In the genomic region with DNA sequence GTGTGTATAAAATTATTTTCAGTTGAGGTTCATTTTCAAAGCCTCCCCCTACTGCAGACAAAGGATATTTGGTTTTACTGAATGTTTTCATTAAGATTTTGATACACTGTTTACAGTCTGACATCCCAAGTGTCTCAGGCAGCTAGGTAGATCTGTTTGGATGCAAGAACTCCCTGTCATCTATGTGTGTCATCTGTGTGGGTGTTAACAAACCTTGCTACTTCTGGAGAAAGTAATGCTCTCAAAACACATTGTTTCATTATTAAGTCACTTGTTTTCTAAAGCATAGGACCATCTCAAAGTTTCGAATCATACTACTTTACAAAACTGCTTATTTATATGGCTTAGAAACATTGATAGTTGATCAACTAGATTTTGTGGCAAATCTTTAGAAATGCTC, we compare ENCODE assay signal across 19 cellular contexts.
DNase-seq lines count a peak whose midpoint lies in the region; ATAC-seq, FAIRE-seq and TF ChIP-seq lines count a peak whose summit lies in the region.
"Had no signal": no experiment of that assay in that cellular context is flagged by ENCODE, and none has a peak within 500 bp of the region (broad histone marks: within the 10 kb centered on the region; RNA-seq: fewer than 3 reads in every experiment).

No MANE protein-coding gene starts in this region.

- TF ChIP-seq POLR2A in gastrocnemius medialis (IDR thresholded peaks at IDR 0.05), result no peak

- peak overlapping the region in 1 of 2 donors; percentile 24 for H3K4me3 Mint-ChIP-seq in activated T-cell treated with anti-CD3 and anti-CD28 coated beads, Interleukin-2, amount 50 U/mL, for 72 hours
- H3K4me3 Mint-ChIP-seq in neural progenitor cell, result no peak overlapping the region
- H3K4me3 Mint-ChIP-seq: CD4-positive, alpha-beta memory T cell; endodermal cell; HFFc6 had no signal

- H2AFZ ChIP-seq in mammary epithelial cell (ENCODE audit: low read depth, low read length) (no peak overlapping the region), neural progenitor cell (replicated peaks) (no peak overlapping the region)

- H3K27ac Mint-ChIP-seq in activated T-cell treated with anti-CD3 and anti-CD28 coated beads, Interleukin-2, amount 50 U/mL, for 72 hours, result no peak overlapping the region
- no peak overlapping the region for H3K27ac Mint-ChIP-seq in neural progenitor cell
- H3K27ac Mint-ChIP-seq: CD4-positive, alpha-beta memory T cell; endodermal cell; HFFc6 had no signal

- H3F3A ChIP-seq in neural progenitor cell (ENCODE audit: low read depth), result no peaks in the 10 kb centered on the region

- ATAC-seq in activated T-cell treated with anti-CD3 and anti-CD28 coated beads, Interleukin-2, amount 50 U/mL, for 72 hours (replicated peaks in 1 of 2), result peak; percentile 53 to 90
- ATAC-seq in HG02884 (IDR thresholded peaks at IDR 0.05; ENCODE audit: unreplicated experiment) (peak; percentile 55), gastrocnemius medialis (no peak)
- ATAC-seq: right cardiac atrium had no signal

- H4K20me1 ChIP-seq in mammary epithelial cell (ENCODE audit: insufficient read depth, low read length) (no peaks in the 10 kb centered on the region), neural progenitor cell (ENCODE audit: low read depth) (no peaks in the 10 kb centered on the region)

- no peaks in the 10 kb centered on the region for H3K27me3 ChIP-seq in mammary epithelial cell (ENCODE audit: insufficient read depth, low read length)
- no peaks in the 10 kb centered on the region for H3K27me3 ChIP-seq in gastrocnemius medialis
- no peaks in the 10 kb centered on the region for H3K27me3 ChIP-seq in neural progenitor cell

- peaks cover 17% of the 10 kb centered on the region for H3K4me1 ChIP-seq in mammary epithelial cell (ENCODE audit: insufficient read depth, low read length)
- H3K4me1 ChIP-seq in gastrocnemius medialis, result peaks cover 15 to 19% of the 10 kb centered on the region in 2 donors
- peaks cover 16% of the 10 kb centered on the region for H3K4me1 ChIP-seq in neural progenitor cell

- in situ Hi-C loops in mammary epithelial cell (cut with MboI; ENCODE audit: low sequenced_read_pairs in 2 of 2) (no loop called here), gastrocnemius medialis (cut with MboI; ENCODE audit: low sequenced_read_pairs in 4 of 4) (no loop called here)

- TF ChIP-seq CTCF in mammary epithelial cell (conservative IDR thresholded peaks at IDR 0.05 in 1 of 2, IDR thresholded peaks at IDR 0.05 in 1 of 2; ENCODE audit: extremely low read depth in 1 of 2, insufficient read depth in 1 of 2, low read depth in 1 of 2, low read length in 2 of 2), result no peak
- TF ChIP-seq CTCF in gastrocnemius medialis (IDR thresholded peaks at IDR 0.05 in 4 of 5, conservative IDR thresholded peaks at IDR 0.05 in 1 of 5), result no peak
- TF ChIP-seq CTCF in neural progenitor cell (IDR thresholded peaks at IDR 0.05), result no peak

- peaks cover 1 to 2% of the 10 kb centered on the region in 2 donors for H3K36me3 Mint-ChIP-seq in activated T-cell treated with anti-CD3 and anti-CD28 coated beads, Interleukin-2, amount 50 U/mL, for 72 hours (ENCODE audit: insufficient read depth in 2 of 2)
- no peaks in the 10 kb centered on the region for H3K36me3 Mint-ChIP-seq in neural progenitor cell
- H3K36me3 Mint-ChIP-seq: CD4-positive, alpha-beta memory T cell had no signal

- no peaks in the 10 kb centered on the region for H3K79me2 ChIP-seq in mammary epithelial cell (ENCODE audit: insufficient read depth, low read length)
- H3K79me2 ChIP-seq in neural progenitor cell (ENCODE audit: low read depth), result no peaks in the 10 kb centered on the region

- H3K9ac ChIP-seq in mammary epithelial cell (ENCODE audit: insufficient read depth, low read length) (peak overlapping the region; percentile 1), neural progenitor cell (no peak overlapping the region)

- H3K4me2 ChIP-seq in mammary epithelial cell (ENCODE audit: insufficient read depth, low read depth, low read length) (no peak overlapping the region), neural progenitor cell (no peak overlapping the region)

- no peaks in the 10 kb centered on the region for H3K9me3 Mint-ChIP-seq in activated T-cell treated with anti-CD3 and anti-CD28 coated beads, Interleukin-2, amount 50 U/mL, for 72 hours
- peaks cover 1% of the 10 kb centered on the region for H3K9me3 Mint-ChIP-seq in neural progenitor cell
- H3K9me3 Mint-ChIP-seq: endodermal cell, HFFc6 had no signal

- H3K27me3 Mint-ChIP-seq in activated T-cell treated with anti-CD3 and anti-CD28 coated beads, Interleukin-2, amount 50 U/mL, for 72 hours (ENCODE audit: low read depth), result peaks cover 19% of the 10 kb centered on the region
- H3K27me3 Mint-ChIP-seq in neural progenitor cell (ENCODE audit: insufficient read depth, low read depth), result peaks cover 10% of the 10 kb centered on the region
- H3K27me3 Mint-ChIP-seq: CD4-positive, alpha-beta memory T cell had no signal

- CTCF ChIA-PET in mammary epithelial cell (lab: Charles Lee; ENCODE audit: low non-redundant PET), result no interaction called here

- H3K36me3 ChIP-seq in mammary epithelial cell (ENCODE audit: insufficient read depth, low read length) (no peaks in the 10 kb centered on the region), gastrocnemius medialis (no peaks in the 10 kb centered on the region), neural progenitor cell (no peaks in the 10 kb centered on the region)

- H3K4me1 Mint-ChIP-seq in activated T-cell treated with anti-CD3 and anti-CD28 coated beads, Interleukin-2, amount 50 U/mL, for 72 hours (ENCODE audit: low read depth), result peaks cover 44% of the 10 kb centered on the region
- H3K4me1 Mint-ChIP-seq in neural progenitor cell, result peaks cover 17% of the 10 kb centered on the region
- H3K4me1 Mint-ChIP-seq: CD4-positive, alpha-beta memory T cell had no signal

- intact Hi-C loops in mammary epithelial cell (cut with micrococcal nuclease) (no loop called here), gastrocnemius medialis (cut with DNase I; ENCODE audit: low total_unique reads) (no loop called here)

- H3K4me3 ChIP-seq in mammary epithelial cell (replicated peaks in 1 of 3; ENCODE audit: insufficient read depth in 1 of 3, low read depth in 2 of 3, low read length in 3 of 3) (no peak overlapping the region), gastrocnemius medialis (no peak overlapping the region), neural progenitor cell (no peak overlapping the region)

- no peak for FAIRE-seq in frontal cortex (lab: Jason Lieb, UNC)

- no peaks in the 10 kb centered on the region for H3K9me3 ChIP-seq in mammary epithelial cell (replicated peaks; ENCODE audit: insufficient read depth, low read length)
- no peaks in the 10 kb centered on the region for H3K9me3 ChIP-seq in gastrocnemius medialis
- no peaks in the 10 kb centered on the region for H3K9me3 ChIP-seq in neural progenitor cell (ENCODE audit: low read depth)

- dilution Hi-C loops in mammary epithelial cell (cut with HindIII; ENCODE audit: low sequenced_read_pairs), result no loop called here

- H3K27ac ChIP-seq in mammary epithelial cell (ENCODE audit: insufficient read depth, low read depth, low read length) (no peak overlapping the region), gastrocnemius medialis (peak overlapping the region; percentile 44 to 75 (median 55)), neural progenitor cell (no peak overlapping the region)

- 78% methylated on average over 1 of the region's 1 CpG for WGBS in mammary epithelial cell (ENCODE audit: low coverage, missing lambda C conversion rate)

- peak in 1 of 2 donors; percentile 9 for DNase-seq in activated T-cell treated with anti-CD3 and anti-CD28 coated beads, Interleukin-2, amount 50 U/mL, for 72 hours
- DNase-seq in activated T-cell treated with anti-CD3 and anti-CD28 coated beads, Interleukin-2, amount 50 U/mL, for 1 hour, result no peak
- DNase-seq in mammary epithelial cell, result peak; percentile 50
- DNase-seq in gastrocnemius medialis, result no peak
- no peak for DNase-seq in frontal cortex (ENCODE audit: low spot score in 2 of 2)
- no peak for DNase-seq in neural progenitor cell (ENCODE audit: low spot score)
- DNase-seq in NCI-H446 (lab: John Stamatoyannopoulos, UW), result no peak
- DNase-seq: activated CD4-positive, alpha-beta T cell treated with anti-CD3 and anti-CD28 coated beads for 1 hour; activated T-cell treated with anti-CD3 and anti-CD28 coated beads for 4 hours; CD4-positive, alpha-beta memory T cell; endodermal cell; foreskin melanocyte; HFFc6; KG1; midbrain; NK-92 treated with Interleukin-12 subunit alpha and Interleukin-12 subunit beta, amount 100 ng/mL, for 24 hours; right cardiac atrium; SIG-M5 had no signal

- no TSS peak for BruUV-seq in mammary epithelial cell (replicated peaks; lab: Mats Ljungman, UMichigan)

Comparison
In these comparisons a context has a peak if more than half of its experiments do, and no peak if none do; other contexts are left out.
1. ATAC-seq: peak in activated T-cell treated with anti-CD3 and anti-CD28 coated beads, Interleukin-2, amount 50 U/mL, for 72 hours (2 of 2) and HG02884 (single experiment); none in gastrocnemius medialis (0 of 2).
2. H3K27ac ChIP-seq: peak in gastrocnemius medialis (4 of 4); none in mammary epithelial cell (single experiment) and neural progenitor cell (single experiment).